In genomic region chr14:22558221-22558913, GRCh38 we compare ENCODE assay signal across 1 cellular context.
TF ChIP-seq lines count a peak whose summit lies in the region.

No MANE protein-coding gene starts in this region.

TF ChIP-seq in HepG2, 621 proteins besides CTCF, POLR2A, EP300 and RAD21 (continued from another document and continues in another):
- TF ChIP-seq E2F5 (CRISPR knock-in tag; conservative IDR thresholded peaks at IDR 0.05) (0 out of 2 replicates have a peak, but pooled peaks have one; percentile 28), ELF3 (CRISPR knock-in tag; IDR thresholded peaks at IDR 0.05) (peak; percentile 10; the same call in 1 of the 2 replicates), NCOA5 (CRISPR knock-in tag; IDR thresholded peaks at IDR 0.05) (no peak), ZNF576 (CRISPR knock-in tag; IDR thresholded peaks at IDR 0.05) (no peak), ZNF350 (CRISPR knock-in tag; IDR thresholded peaks at IDR 0.05; ENCODE audit: borderline replicate concordance, low read depth) (no peak), ZNF503 (CRISPR knock-in tag; IDR thresholded peaks at IDR 0.05) (no peak), ZNF713 (CRISPR knock-in tag; IDR thresholded peaks at IDR 0.05) (no peak), RARA (CRISPR knock-in tag; IDR thresholded peaks at IDR 0.05) (no peak), SRF (IDR thresholded peaks at IDR 0.05; ENCODE audit: low read depth, low read length) (no peak), ZNF687 (CRISPR knock-in tag; IDR thresholded peaks at IDR 0.05) (peak; percentile 80), SMAD1 (CRISPR knock-in tag; IDR thresholded peaks at IDR 0.05; ENCODE audit: borderline replicate concordance, low read depth) (0 out of 2 replicates have a peak, but pooled peaks have one; percentile 85), ZNF776 (CRISPR knock-in tag; IDR thresholded peaks at IDR 0.05) (0 out of 2 replicates have a peak, but pooled peaks have one; percentile 11), NFYB (CRISPR knock-in tag; IDR thresholded peaks at IDR 0.05) (no peak), CCAR2 (optimal IDR thresholded peaks at IDR 0.05; ENCODE audit: low read depth, low read length) (no peak), NFE2 (CRISPR knock-in tag; IDR thresholded peaks at IDR 0.05) (no peak), ZNF572 (CRISPR knock-in tag; IDR thresholded peaks at IDR 0.05) (peak; percentile 68; the same call in 1 of the 2 replicates), PAX8 (CRISPR knock-in tag; IDR thresholded peaks at IDR 0.05; ENCODE audit: borderline replicate concordance) (no peak), ZNF501 (CRISPR knock-in tag; IDR thresholded peaks at IDR 0.05) (peak; percentile 65), HIVEP1 (CRISPR knock-in tag; IDR thresholded peaks at IDR 0.05) (no peak), ZFP90 (CRISPR knock-in tag; IDR thresholded peaks at IDR 0.05; ENCODE audit: borderline replicate concordance) (no peak), ZFP36L2 (CRISPR knock-in tag; IDR thresholded peaks at IDR 0.05) (no peak), POGK (CRISPR knock-in tag; conservative IDR thresholded peaks at IDR 0.05) (no peak), AHR (CRISPR knock-in tag; IDR thresholded peaks at IDR 0.05) (0 out of 2 replicates have a peak, but pooled peaks have one; percentile 53), CBFB (CRISPR knock-in tag; IDR thresholded peaks at IDR 0.05) (no peak), ZNF276 (CRISPR knock-in tag; IDR thresholded peaks at IDR 0.05; ENCODE audit: low read depth) (no peak), ZNF407 (CRISPR knock-in tag; IDR thresholded peaks at IDR 0.05; ENCODE audit: not compliant biosample characterization) (no peak), CREM (IDR thresholded peaks at IDR 0.05) (no peak), CREM (CRISPR knock-in tag; IDR thresholded peaks at IDR 0.05) (0 out of 2 replicates have a peak, but pooled peaks have one; percentile 25), UBTF (CRISPR knock-in tag; IDR thresholded peaks at IDR 0.05) (no peak), PAWR (CRISPR knock-in tag; IDR thresholded peaks at IDR 0.05; ENCODE audit: borderline replicate concordance) (no peak), ZBTB1 (CRISPR knock-in tag; IDR thresholded peaks at IDR 0.05; ENCODE audit: borderline replicate concordance) (peak; percentile 13; the same call in 1 of the 2 replicates), SP1 (IDR thresholded peaks at IDR 0.05) (no peak), SP1 (CRISPR knock-in tag; IDR thresholded peaks at IDR 0.05) (no peak), IRX3 (CRISPR knock-in tag; IDR thresholded peaks at IDR 0.05; ENCODE audit: borderline replicate concordance, low read depth) (no peak)
